ENCODE assay signal across 1 cellular context in genomic region chr6:52328303-52328662, GRCh38.
TF ChIP-seq lines count a peak whose summit lies in the region.

No MANE protein-coding gene starts in this region.

TF ChIP-seq in HepG2, 621 proteins besides CTCF, POLR2A, EP300 and RAD21 (continued from another document and continues in another):
- TF ChIP-seq ZBTB4 (CRISPR knock-in tag; IDR thresholded peaks at IDR 0.05; ENCODE audit: borderline replicate concordance) (no peak), MED1 (CRISPR knock-in tag; IDR thresholded peaks at IDR 0.05) (peak; percentile 53), GLMP (CRISPR knock-in tag; IDR thresholded peaks at IDR 0.05; ENCODE audit: borderline replicate concordance) (no peak), SALL1 (CRISPR knock-in tag; IDR thresholded peaks at IDR 0.05) (peak; percentile 25; the same call in 1 of the 2 replicates), ZNF772 (CRISPR knock-in tag; IDR thresholded peaks at IDR 0.05) (0 out of 2 replicates have a peak, but pooled peaks have one; percentile 8), NFYB (CRISPR knock-in tag; IDR thresholded peaks at IDR 0.05) (peak; percentile 3; the same call in 1 of the 2 replicates), ZSCAN9 (CRISPR knock-in tag; IDR thresholded peaks at IDR 0.05; ENCODE audit: borderline replicate concordance) (0 out of 2 replicates have a peak, but pooled peaks have one; percentile 13), SETDB1 (CRISPR knock-in tag; IDR thresholded peaks at IDR 0.05; ENCODE audit: borderline replicate concordance) (no peak), GRHL1 (CRISPR knock-in tag; conservative IDR thresholded peaks at IDR 0.05) (no peak), ZNF275 (CRISPR knock-in tag; IDR thresholded peaks at IDR 0.05; ENCODE audit: borderline replicate concordance) (peak; percentile 19; the same call in 1 of the 2 replicates), ZNF124 (CRISPR knock-in tag; IDR thresholded peaks at IDR 0.05) (0 out of 2 replicates have a peak, but pooled peaks have one; percentile 41), TP53 (CRISPR knock-in tag; conservative IDR thresholded peaks at IDR 0.05) (no peak), DRAP1 (CRISPR knock-in tag; IDR thresholded peaks at IDR 0.05) (peak; percentile 65), RBFOX2 (IDR thresholded peaks at IDR 0.05; ENCODE audit: low read depth, low read length) (0 out of 2 replicates have a peak, but pooled peaks have one; percentile 5), KMT2A (CRISPR knock-in tag; IDR thresholded peaks at IDR 0.05) (0 out of 2 replicates have a peak, but pooled peaks have one; percentile 23), RFXAP (CRISPR knock-in tag; IDR thresholded peaks at IDR 0.05; ENCODE audit: borderline replicate concordance) (peak; percentile 66; the same call in 1 of the 2 replicates), KLF12 (CRISPR knock-in tag; IDR thresholded peaks at IDR 0.05; ENCODE audit: borderline replicate concordance) (peak; percentile 55; the same call in 1 of the 2 replicates), ZNF577 (CRISPR knock-in tag; IDR thresholded peaks at IDR 0.05; ENCODE audit: borderline replicate concordance, low read depth) (no peak), PRDM10 (CRISPR knock-in tag; IDR thresholded peaks at IDR 0.05; ENCODE audit: low read depth) (peak; percentile 50; the same call in 1 of the 2 replicates), ZBTB43 (CRISPR knock-in tag; conservative IDR thresholded peaks at IDR 0.05) (0 out of 2 replicates have a peak, but pooled peaks have one; percentile 25), ELK4 (CRISPR knock-in tag; IDR thresholded peaks at IDR 0.05; ENCODE audit: borderline replicate concordance) (no peak), CEBPB (IDR thresholded peaks at IDR 0.05; ENCODE audit: borderline replicate concordance, low read depth, low read length) (peak; percentile 27; the same call in 1 of the 2 replicates), AHDC1 (CRISPR knock-in tag; IDR thresholded peaks at IDR 0.05; ENCODE audit: borderline replicate concordance) (no peak), ZBTB7B (CRISPR knock-in tag; IDR thresholded peaks at IDR 0.05) (peak; percentile 51), RFX3 (CRISPR knock-in tag; IDR thresholded peaks at IDR 0.05) (no peak), LCORL (IDR thresholded peaks at IDR 0.05) (peak; percentile 10; the same call in 1 of the 2 replicates), LCORL (CRISPR knock-in tag; IDR thresholded peaks at IDR 0.05) (peak; percentile 71), SMAD3 (CRISPR knock-in tag; IDR thresholded peaks at IDR 0.05) (peak; percentile 36; the same call in 1 of the 2 replicates), ZNF337 (CRISPR knock-in tag; IDR thresholded peaks at IDR 0.05; ENCODE audit: borderline replicate concordance, low read depth) (no peak)
